1 cellular context compared by ENCODE assay signal in the genomic region with DNA sequence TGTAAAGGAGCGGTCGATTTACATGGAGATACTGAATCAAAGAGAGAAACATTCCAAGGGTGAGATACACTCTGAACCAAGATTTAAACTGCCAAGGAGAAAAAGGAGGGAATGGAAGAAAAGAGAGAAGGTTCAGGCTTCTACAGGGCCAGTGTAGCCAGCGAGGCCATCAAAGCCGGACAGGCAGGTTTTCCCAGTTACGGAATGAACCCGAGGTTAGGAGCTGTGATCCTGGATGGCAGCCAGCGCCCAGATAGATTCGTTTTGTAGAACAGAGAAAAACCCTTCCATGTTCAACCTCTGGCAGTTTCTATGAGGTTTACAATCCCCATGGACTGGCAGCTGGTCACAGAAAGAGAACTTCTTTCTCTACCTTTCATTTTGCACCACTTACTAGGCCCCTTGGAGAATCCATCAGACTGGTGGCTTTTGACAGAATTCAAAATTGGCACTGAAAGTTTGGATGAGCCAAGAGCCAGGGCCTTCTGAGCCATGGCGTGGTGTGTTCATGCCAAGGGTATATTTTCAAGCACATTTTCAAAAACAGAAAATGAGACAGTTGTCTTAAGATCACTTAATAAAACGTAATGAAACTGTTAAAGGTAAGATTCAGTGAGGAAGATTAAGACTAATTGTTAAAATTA.
TF ChIP-seq lines count a peak whose summit lies in the region.

No MANE protein-coding gene starts in this region.

TF ChIP-seq in A549, 52 proteins besides CTCF, POLR2A, EP300 and RAD21 (continued from another document):
- no peak for TF ChIP-seq ZNF302 (CRISPR knock-in tag; IDR thresholded peaks at IDR 0.05)
- TF ChIP-seq HDAC2 (IDR thresholded peaks at IDR 0.05) = no peak
- TF ChIP-seq HOXB13 (CRISPR knock-in tag; IDR thresholded peaks at IDR 0.05; ENCODE audit: low read depth) = no peak
- no peak for TF ChIP-seq MAFK (IDR thresholded peaks at IDR 0.05; ENCODE audit: partially characterized antibody)
- no peak for TF ChIP-seq FOSB (CRISPR knock-in tag; IDR thresholded peaks at IDR 0.05)
- TF ChIP-seq, protein P1, sequence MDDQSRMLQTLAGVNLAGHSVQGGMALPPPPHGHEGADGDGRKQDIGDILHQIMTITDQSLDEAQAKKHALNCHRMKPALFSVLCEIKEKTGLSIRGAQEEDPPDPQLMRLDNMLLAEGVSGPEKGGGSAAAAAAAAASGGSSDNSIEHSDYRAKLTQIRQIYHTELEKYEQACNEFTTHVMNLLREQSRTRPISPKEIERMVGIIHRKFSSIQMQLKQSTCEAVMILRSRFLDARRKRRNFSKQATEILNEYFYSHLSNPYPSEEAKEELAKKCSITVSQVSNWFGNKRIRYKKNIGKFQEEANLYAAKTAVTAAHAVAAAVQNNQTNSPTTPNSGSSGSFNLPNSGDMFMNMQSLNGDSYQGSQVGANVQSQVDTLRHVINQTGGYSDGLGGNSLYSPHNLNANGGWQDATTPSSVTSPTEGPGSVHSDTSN (IDR thresholded peaks at IDR 0.05) = no peak
- TF ChIP-seq CEBPB (IDR thresholded peaks at IDR 0.05) = no peak
- no peak for TF ChIP-seq NFE2L2 (conservative IDR thresholded peaks at IDR 0.05; ENCODE audit: low read length)
- no peak for TF ChIP-seq CBX8 (IDR thresholded peaks at IDR 0.05)
TF ChIP-seq in A549: peak in this region for 0.
